In the genomic region with DNA sequence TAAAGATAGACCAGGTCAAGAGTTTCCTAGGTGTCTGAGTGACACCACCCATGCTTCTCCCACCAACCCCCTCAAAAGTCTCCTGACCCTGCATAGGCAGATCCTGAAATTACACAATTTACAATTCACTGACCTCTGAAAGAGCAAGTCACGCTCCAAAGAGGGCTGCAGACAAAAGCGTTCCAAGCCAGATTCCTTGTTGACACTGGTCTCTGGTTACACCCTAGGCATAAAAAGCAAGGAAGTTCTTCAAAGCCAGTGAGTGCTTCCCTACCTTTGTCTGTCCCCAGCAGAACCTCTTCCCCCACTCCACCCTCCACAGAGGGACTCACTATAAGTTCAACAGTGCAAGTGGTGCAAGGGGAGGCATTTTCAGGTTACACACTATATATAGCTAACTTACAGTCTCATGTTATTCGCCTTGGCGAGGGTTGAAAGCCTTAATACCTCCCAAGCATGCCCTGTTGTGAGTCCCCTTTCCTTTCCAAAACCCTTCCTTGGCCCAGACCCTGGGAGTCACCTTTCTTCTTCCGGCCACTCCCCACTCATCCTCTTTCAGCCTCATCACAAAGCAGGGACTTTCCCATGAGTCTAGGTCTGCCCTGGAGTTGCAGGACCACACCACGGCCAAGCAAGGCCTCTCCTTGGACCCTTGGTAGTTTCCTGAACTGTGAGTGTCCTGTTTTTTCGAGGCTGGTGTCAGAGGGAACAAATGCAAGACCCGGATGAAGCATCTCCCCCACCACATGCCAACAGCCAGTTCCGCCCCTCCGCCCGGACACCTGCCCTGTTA, we compare ENCODE assay signal across 1 cellular context.
TF ChIP-seq lines count a peak whose summit lies in the region.

No MANE protein-coding gene starts in this region.

TF ChIP-seq in K562, 482 proteins besides CTCF, POLR2A, EP300 and RAD21 (continued from another document):
- TF ChIP-seq ESRRB (CRISPR knock-in tag; IDR thresholded peaks at IDR 0.05; ENCODE audit: borderline replicate concordance) (no peak), DMBX1 (CRISPR knock-in tag; IDR thresholded peaks at IDR 0.05; ENCODE audit: borderline replicate concordance) (peak; percentile 45; the same call in 1 of the 2 replicates), TAF1 (IDR thresholded peaks at IDR 0.05; ENCODE audit: control insufficient read depth, extremely low read depth, insufficient read depth, low read length, severe bottlenecking) (no peak), PCBP1 (IDR thresholded peaks at IDR 0.05; ENCODE audit: low read depth, low read length, poor library complexity, severe bottlenecking) (no peak), PHF8 (IDR thresholded peaks at IDR 0.05; ENCODE audit: borderline replicate concordance, low read length) (peak; percentile 26; the same call in 1 of the 2 replicates), HIVEP1 (CRISPR knock-in tag; IDR thresholded peaks at IDR 0.05) (no peak), ZKSCAN3 (CRISPR knock-in tag; IDR thresholded peaks at IDR 0.05) (no peak), ZNF644 (tag; IDR thresholded peaks at IDR 0.05; ENCODE audit: low read depth) (no peak), PHF21A (IDR thresholded peaks at IDR 0.05; ENCODE audit: borderline replicate concordance, low read depth) (no peak), POLR2B (IDR thresholded peaks at IDR 0.05; ENCODE audit: low read depth, partially characterized antibody) (no peak), NFE2 (IDR thresholded peaks at IDR 0.05; ENCODE audit: low read depth) (peak; percentile 48; the same call in 1 of the 2 replicates), TBP (optimal IDR thresholded peaks at IDR 0.05; ENCODE audit: low read depth, low read length) (peak; percentile 10), NFRKB (IDR thresholded peaks at IDR 0.05; ENCODE audit: low read depth) (no peak), PCBP2 (IDR thresholded peaks at IDR 0.05; ENCODE audit: low read depth, low read length, poor library complexity, severe bottlenecking) (no peak), EHMT2 (IDR thresholded peaks at IDR 0.05) (0 out of 2 replicates have a peak, but pooled peaks have one; percentile 51), ZBTB17 (CRISPR knock-in tag; IDR thresholded peaks at IDR 0.05) (no peak), CTBP1 (IDR thresholded peaks at IDR 0.05; ENCODE audit: borderline replicate concordance) (no peak), ZNF699 (CRISPR knock-in tag; IDR thresholded peaks at IDR 0.05; ENCODE audit: insufficient replicate concordance) (no peak), ZNF143 (CRISPR knock-in tag; IDR thresholded peaks at IDR 0.05) (no peak), ZEB2 (IDR thresholded peaks at IDR 0.05) (peak; percentile 19; the same call in 1 of the 2 replicates), TRIM24 (IDR thresholded peaks at IDR 0.05) (peak in 1 of 2 experiments; percentile 57; a peak in 2 of 4 replicates), TCFL5 (CRISPR knock-in tag; conservative IDR thresholded peaks at IDR 0.05) (no peak), MLX (CRISPR knock-in tag; conservative IDR thresholded peaks at IDR 0.05) (no peak), CEBPG (CRISPR knock-in tag; IDR thresholded peaks at IDR 0.05) (no peak), CEBPG (tag; conservative IDR thresholded peaks at IDR 0.05 in 1 of 2, IDR thresholded peaks at IDR 0.05 in 1 of 2) (0 out of 4 replicates have a peak, but pooled peaks of 1 of the 2 experiments have one; percentile 13), ZNF316 (IDR thresholded peaks at IDR 0.05) (no peak), FOXA3 (CRISPR knock-in tag; conservative IDR thresholded peaks at IDR 0.05 in 1 of 2, IDR thresholded peaks at IDR 0.05 in 1 of 2) (peak; percentile 55 to 74; a peak in 3 of 4 replicates), FOXK1 (CRISPR knock-in tag; IDR thresholded peaks at IDR 0.05; ENCODE audit: borderline replicate concordance) (no peak)
- TF ChIP-seq, protein P1, sequence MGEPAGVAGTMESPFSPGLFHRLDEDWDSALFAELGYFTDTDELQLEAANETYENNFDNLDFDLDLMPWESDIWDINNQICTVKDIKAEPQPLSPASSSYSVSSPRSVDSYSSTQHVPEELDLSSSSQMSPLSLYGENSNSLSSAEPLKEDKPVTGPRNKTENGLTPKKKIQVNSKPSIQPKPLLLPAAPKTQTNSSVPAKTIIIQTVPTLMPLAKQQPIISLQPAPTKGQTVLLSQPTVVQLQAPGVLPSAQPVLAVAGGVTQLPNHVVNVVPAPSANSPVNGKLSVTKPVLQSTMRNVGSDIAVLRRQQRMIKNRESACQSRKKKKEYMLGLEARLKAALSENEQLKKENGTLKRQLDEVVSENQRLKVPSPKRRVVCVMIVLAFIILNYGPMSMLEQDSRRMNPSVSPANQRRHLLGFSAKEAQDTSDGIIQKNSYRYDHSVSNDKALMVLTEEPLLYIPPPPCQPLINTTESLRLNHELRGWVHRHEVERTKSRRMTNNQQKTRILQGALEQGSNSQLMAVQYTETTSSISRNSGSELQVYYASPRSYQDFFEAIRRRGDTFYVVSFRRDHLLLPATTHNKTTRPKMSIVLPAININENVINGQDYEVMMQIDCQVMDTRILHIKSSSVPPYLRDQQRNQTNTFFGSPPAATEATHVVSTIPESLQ (CRISPR knock-in tag; IDR thresholded peaks at IDR 0.05) = no peak
- TF ChIP-seq, protein P2, sequence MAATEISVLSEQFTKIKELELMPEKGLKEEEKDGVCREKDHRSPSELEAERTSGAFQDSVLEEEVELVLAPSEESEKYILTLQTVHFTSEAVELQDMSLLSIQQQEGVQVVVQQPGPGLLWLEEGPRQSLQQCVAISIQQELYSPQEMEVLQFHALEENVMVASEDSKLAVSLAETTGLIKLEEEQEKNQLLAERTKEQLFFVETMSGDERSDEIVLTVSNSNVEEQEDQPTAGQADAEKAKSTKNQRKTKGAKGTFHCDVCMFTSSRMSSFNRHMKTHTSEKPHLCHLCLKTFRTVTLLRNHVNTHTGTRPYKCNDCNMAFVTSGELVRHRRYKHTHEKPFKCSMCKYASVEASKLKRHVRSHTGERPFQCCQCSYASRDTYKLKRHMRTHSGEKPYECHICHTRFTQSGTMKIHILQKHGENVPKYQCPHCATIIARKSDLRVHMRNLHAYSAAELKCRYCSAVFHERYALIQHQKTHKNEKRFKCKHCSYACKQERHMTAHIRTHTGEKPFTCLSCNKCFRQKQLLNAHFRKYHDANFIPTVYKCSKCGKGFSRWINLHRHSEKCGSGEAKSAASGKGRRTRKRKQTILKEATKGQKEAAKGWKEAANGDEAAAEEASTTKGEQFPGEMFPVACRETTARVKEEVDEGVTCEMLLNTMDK (IDR thresholded peaks at IDR 0.05; ENCODE audit: borderline replicate concordance, insufficient read depth, low read depth, low read length, poor library complexity, severe bottlenecking) = no peak
- TF ChIP-seq, protein P3, sequence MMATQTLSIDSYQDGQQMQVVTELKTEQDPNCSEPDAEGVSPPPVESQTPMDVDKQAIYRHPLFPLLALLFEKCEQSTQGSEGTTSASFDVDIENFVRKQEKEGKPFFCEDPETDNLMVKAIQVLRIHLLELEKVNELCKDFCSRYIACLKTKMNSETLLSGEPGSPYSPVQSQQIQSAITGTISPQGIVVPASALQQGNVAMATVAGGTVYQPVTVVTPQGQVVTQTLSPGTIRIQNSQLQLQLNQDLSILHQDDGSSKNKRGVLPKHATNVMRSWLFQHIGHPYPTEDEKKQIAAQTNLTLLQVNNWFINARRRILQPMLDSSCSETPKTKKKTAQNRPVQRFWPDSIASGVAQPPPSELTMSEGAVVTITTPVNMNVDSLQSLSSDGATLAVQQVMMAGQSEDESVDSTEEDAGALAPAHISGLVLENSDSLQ (IDR thresholded peaks at IDR 0.05) = peak; percentile 62
- TF ChIP-seq, protein P4, sequence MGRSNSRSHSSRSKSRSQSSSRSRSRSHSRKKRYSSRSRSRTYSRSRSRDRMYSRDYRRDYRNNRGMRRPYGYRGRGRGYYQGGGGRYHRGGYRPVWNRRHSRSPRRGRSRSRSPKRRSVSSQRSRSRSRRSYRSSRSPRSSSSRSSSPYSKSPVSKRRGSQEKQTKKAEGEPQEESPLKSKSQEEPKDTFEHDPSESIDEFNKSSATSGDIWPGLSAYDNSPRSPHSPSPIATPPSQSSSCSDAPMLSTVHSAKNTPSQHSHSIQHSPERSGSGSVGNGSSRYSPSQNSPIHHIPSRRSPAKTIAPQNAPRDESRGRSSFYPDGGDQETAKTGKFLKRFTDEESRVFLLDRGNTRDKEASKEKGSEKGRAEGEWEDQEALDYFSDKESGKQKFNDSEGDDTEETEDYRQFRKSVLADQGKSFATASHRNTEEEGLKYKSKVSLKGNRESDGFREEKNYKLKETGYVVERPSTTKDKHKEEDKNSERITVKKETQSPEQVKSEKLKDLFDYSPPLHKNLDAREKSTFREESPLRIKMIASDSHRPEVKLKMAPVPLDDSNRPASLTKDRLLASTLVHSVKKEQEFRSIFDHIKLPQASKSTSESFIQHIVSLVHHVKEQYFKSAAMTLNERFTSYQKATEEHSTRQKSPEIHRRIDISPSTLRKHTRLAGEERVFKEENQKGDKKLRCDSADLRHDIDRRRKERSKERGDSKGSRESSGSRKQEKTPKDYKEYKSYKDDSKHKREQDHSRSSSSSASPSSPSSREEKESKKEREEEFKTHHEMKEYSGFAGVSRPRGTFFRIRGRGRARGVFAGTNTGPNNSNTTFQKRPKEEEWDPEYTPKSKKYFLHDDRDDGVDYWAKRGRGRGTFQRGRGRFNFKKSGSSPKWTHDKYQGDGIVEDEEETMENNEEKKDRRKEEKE (IDR thresholded peaks at IDR 0.05; ENCODE audit: borderline replicate concordance in 1 of 2, control insufficient read depth in 1 of 2, low read depth in 2 of 2, low read length in 1 of 2) = peak in 1 of 2 experiments; percentile 62; a peak in 1 of 4 replicates
